21 cellular contexts compared by ENCODE assay signal in genomic region chr9:101574773-101575333, GRCh38. TPM values are rescaled to one million over a fixed set of nuclear protein-coding genes. Genes with fewer than 3 reads are reported as not detected.
DNase-seq lines count a peak whose midpoint lies in the region; ATAC-seq, FAIRE-seq and TF ChIP-seq lines count a peak whose summit lies in the region.
"Had no signal": no experiment of that assay in that cellular context is flagged by ENCODE, and none has a peak within 500 bp of the region (broad histone marks: within the 10 kb centered on the region; RNA-seq: fewer than 3 reads in every experiment).

No MANE protein-coding gene starts in this region.

- intact Hi-C loops in right lobe of liver (cut with DNase I), result no loop called here
- intact Hi-C loops in HepG2 (cut with micrococcal nuclease; ENCODE audit: unreplicated experiment), result no loop called here
- intact Hi-C loops in ovary (cut with DNase I), result no loop called here

- H3K4me3 ChIP-seq in right lobe of liver, result no peak overlapping the region
- no peak overlapping the region for H3K4me3 ChIP-seq in HepG2 (replicated peaks in 1 of 3; ENCODE audit: insufficient read depth in 1 of 3, low read depth in 2 of 3, low read length in 3 of 3)
- H3K4me3 ChIP-seq in fibroblast of the aortic adventitia (ENCODE audit: low read depth, low read length), result no peak overlapping the region
- H3K4me3 ChIP-seq in ovary, result no peak overlapping the region
- H3K4me3 ChIP-seq: GM23338, K562, SK-N-MC had no signal

- H4K20me1 ChIP-seq in HepG2 (ENCODE audit: insufficient read depth, low read length), result no peaks in the 10 kb centered on the region

- H3K27ac ChIP-seq in right lobe of liver, result no peak overlapping the region
- no peak overlapping the region for H3K27ac ChIP-seq in HepG2 (ENCODE audit: extremely low read length, insufficient read depth, low read length)
- no peak overlapping the region for H3K27ac ChIP-seq in ovary
- H3K27ac ChIP-seq: C4-2B, SK-N-MC had no signal

- no peak for DNase-seq in right lobe of liver
- no peak for DNase-seq in HepG2 (ENCODE audit: low spot score)
- DNase-seq in NCI-H446 (lab: John Stamatoyannopoulos, UW), result peak; percentile 10 to 87
- DNase-seq in fibroblast of the aortic adventitia (ENCODE audit: low read depth), result peak; percentile 4
- DNase-seq in ovary, result no peak
- no peak for DNase-seq in NCI-H1930 (lab: John Stamatoyannopoulos, UW)
- DNase-seq in HuH-7.5 (ENCODE audit: low spot score), result no peak
- DNase-seq: ACHN, Caco-2, HCEC 1CT, NCI-H187, NCI-H2227 treated with DMSO at 0.1 percent for 48 hours, NCI-H524 treated with DMSO at 0.1 percent for 48 hours, SHP77 had no signal

- H3K36me3 ChIP-seq in right lobe of liver, result no peaks in the 10 kb centered on the region
- no peaks in the 10 kb centered on the region for H3K36me3 ChIP-seq in HepG2 (replicated peaks in 1 of 2; ENCODE audit: control insufficient read depth in 1 of 2, insufficient read depth in 2 of 2, low read length in 2 of 2)
- H3K36me3 ChIP-seq in ovary, result no peaks in the 10 kb centered on the region

- peak; percentile 43 to 79 (median 60) for ATAC-seq in right lobe of liver
- no peak for ATAC-seq in HepG2
- ATAC-seq: GM23338, K562 had no signal

- no peak overlapping the region for H3K4me2 ChIP-seq in HepG2 (ENCODE audit: low read depth, low read length)
- H3K4me2 ChIP-seq: GM23338 had no signal

- TF ChIP-seq EP300 in HepG2 (IDR thresholded peaks at IDR 0.05; ENCODE audit: low read depth in 2 of 2, low read length in 2 of 2), result no peak
- no peak for TF ChIP-seq EP300 in HepG2 (CRISPR knock-in tag; IDR thresholded peaks at IDR 0.05; ENCODE audit: borderline replicate concordance)
- no peak for TF ChIP-seq EP300 in ovary (IDR thresholded peaks at IDR 0.05)

- no TSS peak for BruUV-seq in HepG2 (replicated peaks; lab: Mats Ljungman, UMichigan)

- H3K9ac ChIP-seq in HepG2 (ENCODE audit: insufficient read depth, low read depth, low read length), result no peak overlapping the region

- POLR2A ChIA-PET in HepG2 (lab: Yijun Ruan, JAX), result no interaction called here

- no peak for FAIRE-seq in HepG2 (lab: Jason Lieb, UNC)
- FAIRE-seq: GM12892, GM18507, K562 had no signal

- TF ChIP-seq CTCF in right lobe of liver (IDR thresholded peaks at IDR 0.05), result no peak
- TF ChIP-seq CTCF in HepG2 (CRISPR knock-in tag; IDR thresholded peaks at IDR 0.05), result no peak
- no peak for TF ChIP-seq CTCF in fibroblast of the aortic adventitia (IDR thresholded peaks at IDR 0.05; ENCODE audit: insufficient read depth, low read length)
- no peak for TF ChIP-seq CTCF in ovary (IDR thresholded peaks at IDR 0.05)

- H3K9me3 ChIP-seq in right lobe of liver (no peaks in the 10 kb centered on the region), HepG2 (ENCODE audit: low read length) (no peaks in the 10 kb centered on the region), ovary (no peaks in the 10 kb centered on the region)
- H3K9me3 ChIP-seq: Caco-2 had no signal

- H3K79me2 ChIP-seq in HepG2 (ENCODE audit: insufficient read depth, low read length), result no peaks in the 10 kb centered on the region

- no peak overlapping the region for H2AFZ ChIP-seq in HepG2 (ENCODE audit: low read length)
- H2AFZ ChIP-seq: GM23338 had no signal

- H3K4me1 ChIP-seq in right lobe of liver (peaks cover 0 to 9% (median 0%) of the 10 kb centered on the region in 4 donors), HepG2 (ENCODE audit: insufficient read depth, low read length) (peaks cover 9% of the 10 kb centered on the region), ovary (ENCODE audit: insufficient read depth) (no peaks in the 10 kb centered on the region)

- no peak for TF ChIP-seq RAD21 in HepG2 (CRISPR knock-in tag; IDR thresholded peaks at IDR 0.05)

- CTCF ChIA-PET in HepG2 (lab: Yijun Ruan, JAX; ENCODE audit: low intra/inter-chr PET ratio, low total read pairs), result no interaction called here

- TF ChIP-seq POLR2A in right lobe of liver (IDR thresholded peaks at IDR 0.05), result no peak
- no peak for TF ChIP-seq POLR2A in HepG2 (IDR thresholded peaks at IDR 0.05; ENCODE audit: insufficient read depth in 1 of 2, low read depth in 2 of 2, low read length in 2 of 2)
- TF ChIP-seq POLR2A in ovary (IDR thresholded peaks at IDR 0.05), result no peak

- no peaks in the 10 kb centered on the region for H3K27me3 ChIP-seq in right lobe of liver
- no peaks in the 10 kb centered on the region for H3K27me3 ChIP-seq in HepG2 (ENCODE audit: control insufficient read depth in 1 of 2, insufficient read depth in 2 of 2, low read length in 2 of 2)
- no peaks in the 10 kb centered on the region for H3K27me3 ChIP-seq in ovary

- in situ Hi-C loops in HepG2 (cut with HindIII; ENCODE audit: extremely low pct_ligation_motif_present, low pct_unique_long_range_greater_than_20kb), result no loop called here

TF ChIP-seq in HepG2, 621 proteins besides CTCF, POLR2A, EP300 and RAD21 (continues in another document):
- TF ChIP-seq ZNF484 (CRISPR knock-in tag; IDR thresholded peaks at IDR 0.05; ENCODE audit: borderline replicate concordance, low read depth) (no peak), PATZ1 (CRISPR knock-in tag; IDR thresholded peaks at IDR 0.05) (no peak)

RNA-seq across cellular contexts. Expression of gene PPP3R2, which starts 19.9 kb away (rescaled TPM):
- total RNA-seq in right lobe of liver (not detected), HepG2 (2016; rRNA removed; fragmentation: Illumina TruSeq; extraction: Trizol) (not detected in 2 replicates), fibroblast of the aortic adventitia (ENCODE audit: low replicate concordance) (not detected in 2 replicates), ovary (not detected)
- total RNA-seq in HepG2 (2016; cell fraction: cytosol; rRNA removed; fragmentation: Illumina TruSeq; extraction: Trizol; ENCODE audit: low read depth), result not detected in 2 replicates
- not detected in 2 replicates for total RNA-seq in HepG2 (2016; cell fraction: insoluble cytoplasmic fraction; rRNA removed; fragmentation: Illumina TruSeq; extraction: Trizol)
- total RNA-seq in HepG2 (2016; cell fraction: membrane; rRNA removed; fragmentation: Illumina TruSeq; extraction: Trizol), result not detected in 2 replicates
- not detected in 2 replicates for total RNA-seq in HepG2 (2016; cell fraction: nucleus; rRNA removed; fragmentation: Illumina TruSeq; extraction: Trizol)
- polyA plus RNA-seq in HepG2 (2011; rRNA removed) (not detected in 2 replicates), ovary (not detected)
- polyA plus RNA-seq in HepG2 (2011; cell fraction: cytosol; rRNA removed), result not detected in 2 replicates
- polyA plus RNA-seq in HepG2 (2011; cell fraction: nucleus; rRNA removed), result not detected in 2 replicates
- polyA plus RNA-seq in HepG2 (2012), result not detected in 2 replicates
- not detected in 2 replicates for polyA plus RNA-seq in HepG2 (2016; cell fraction: cytosol; fragmentation: Illumina TruSeq; extraction: Trizol; ENCODE audit: low read depth)
- polyA plus RNA-seq in HepG2 (2016; cell fraction: insoluble cytoplasmic fraction; fragmentation: Illumina TruSeq; extraction: Trizol; ENCODE audit: low read depth), result not detected in 2 replicates
- polyA plus RNA-seq in HepG2 (2016; cell fraction: membrane; fragmentation: Illumina TruSeq; extraction: Trizol; ENCODE audit: low read depth), result not detected in 2 replicates
- not detected in 2 replicates for polyA plus RNA-seq in HepG2 (2016; cell fraction: nucleus; fragmentation: Illumina TruSeq; extraction: Trizol; ENCODE audit: insufficient read depth, low read depth)
- not detected in 2 replicates for polyA minus RNA-seq in HepG2 (2011; rRNA and poly(A)+ RNA removed; ENCODE audit: low replicate concordance)
- polyA minus RNA-seq in HepG2 (2011; cell fraction: cytosol; rRNA and poly(A)+ RNA removed), result not detected in 2 replicates
- polyA minus RNA-seq in HepG2 (2011; cell fraction: nucleus; rRNA and poly(A)+ RNA removed), result not detected in 2 replicates
- total RNA-seq: Caco-2, GM23338, K562, RPMI7951 had no signal
- polyA plus RNA-seq: GM23338, K562 had no signal

RNA-seq across cellular contexts. Expression of gene RNF20, which starts 41.2 kb away (rescaled TPM):
- 10 to 100 TPM in 4 of 6 experiments, 1 to 10 TPM in 2; 8.7 to 19.8 (median 16.1) TPM for total RNA-seq in right lobe of liver
- total RNA-seq in HepG2 (2016; rRNA removed; fragmentation: Illumina TruSeq; extraction: Trizol), result 37.6 and 56.0 TPM in 2 replicates
- total RNA-seq in HepG2 (2016; cell fraction: cytosol; rRNA removed; fragmentation: Illumina TruSeq; extraction: Trizol; ENCODE audit: low read depth), result 3.0 and 3.3 TPM in 2 replicates
- total RNA-seq in HepG2 (2016; cell fraction: insoluble cytoplasmic fraction; rRNA removed; fragmentation: Illumina TruSeq; extraction: Trizol), result 37.2 and 50.2 TPM in 2 replicates
- 10.1 and 10.5 TPM in 2 replicates for total RNA-seq in HepG2 (2016; cell fraction: membrane; rRNA removed; fragmentation: Illumina TruSeq; extraction: Trizol)
- total RNA-seq in HepG2 (2016; cell fraction: nucleus; rRNA removed; fragmentation: Illumina TruSeq; extraction: Trizol), result 26.3 and 31.7 TPM in 2 replicates
- polyA plus RNA-seq in HepG2 (2011; rRNA removed), result 12.2 and 12.7 TPM in 2 replicates
- 5.4 and 7.8 TPM in 2 replicates for polyA plus RNA-seq in HepG2 (2011; cell fraction: cytosol; rRNA removed)
- polyA plus RNA-seq in HepG2 (2011; cell fraction: nucleus; rRNA removed), result 6.8 and 8.3 TPM in 2 replicates
- 16.3 and 25.9 TPM in 2 replicates for polyA plus RNA-seq in HepG2 (2012)
- polyA plus RNA-seq in HepG2 (2016; cell fraction: cytosol; fragmentation: Illumina TruSeq; extraction: Trizol; ENCODE audit: low read depth), result 1.3 and 1.5 TPM in 2 replicates
- 36.3 and 39.3 TPM in 2 replicates for polyA plus RNA-seq in HepG2 (2016; cell fraction: insoluble cytoplasmic fraction; fragmentation: Illumina TruSeq; extraction: Trizol; ENCODE audit: low read depth)
- 2.9 and 3.7 TPM in 2 replicates for polyA plus RNA-seq in HepG2 (2016; cell fraction: membrane; fragmentation: Illumina TruSeq; extraction: Trizol; ENCODE audit: low read depth)
- polyA plus RNA-seq in HepG2 (2016; cell fraction: nucleus; fragmentation: Illumina TruSeq; extraction: Trizol; ENCODE audit: insufficient read depth, low read depth), result 19.6 and 20.3 TPM in 2 replicates
- polyA minus RNA-seq in HepG2 (2011; rRNA and poly(A)+ RNA removed; ENCODE audit: low replicate concordance), result 8.1 and 19.4 TPM in 2 replicates
- polyA minus RNA-seq in HepG2 (2011; cell fraction: cytosol; rRNA and poly(A)+ RNA removed), result 9.1 and 11.3 TPM in 2 replicates
- 25.6 and 31.6 TPM in 2 replicates for polyA minus RNA-seq in HepG2 (2011; cell fraction: nucleus; rRNA and poly(A)+ RNA removed)
- 37.7 and 59.9 TPM in 2 replicates for total RNA-seq in fibroblast of the aortic adventitia (ENCODE audit: low replicate concordance)
- 10 to 100 TPM; 12.8 to 39.1 (median 33.6) TPM for total RNA-seq in ovary
- 10 to 100 TPM; 16.3 to 45.8 TPM for polyA plus RNA-seq in ovary

Comparison
In these comparisons a context has a peak if more than half of its experiments do, and no peak if none do; other contexts are left out.
1. DNase-seq: peak in NCI-H446 (2 of 2) and fibroblast of the aortic adventitia (single experiment); none in right lobe of liver (0 of 3), HepG2 (single experiment), ovary (0 of 5), NCI-H1930 (0 of 2) and HuH-7.5 (single experiment).